ENCODE assay signal across 1 cellular context in the genomic region with DNA sequence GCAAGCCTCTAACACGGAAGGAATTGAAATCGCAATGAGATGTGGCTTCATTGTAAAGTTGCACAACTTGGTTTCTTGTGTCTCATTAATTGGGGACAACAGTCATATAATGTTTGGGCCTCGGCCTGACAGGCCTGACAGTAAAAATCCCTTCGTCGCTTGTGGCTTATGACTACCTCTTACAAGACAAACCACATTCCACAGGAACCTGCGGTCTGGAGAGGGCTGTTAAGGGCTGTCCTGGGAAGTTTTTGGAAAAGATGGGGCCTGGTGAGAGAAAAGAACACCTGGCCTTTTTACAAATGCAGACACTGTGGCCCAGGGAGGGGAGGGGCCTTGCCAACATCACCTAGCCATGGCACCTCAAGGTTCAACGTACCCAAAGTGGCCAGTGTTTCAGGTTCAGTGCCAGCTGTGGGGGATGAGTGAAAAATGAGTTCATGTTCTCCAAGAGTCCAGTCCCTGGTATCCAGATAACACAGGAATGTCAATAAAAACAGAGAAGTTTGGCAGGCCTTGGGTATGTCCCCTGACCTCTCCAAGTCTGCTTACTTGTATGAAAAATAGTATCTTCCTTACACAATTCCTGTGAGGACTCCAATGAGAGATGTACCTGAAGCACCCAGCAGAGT.
TF ChIP-seq lines count a peak whose summit lies in the region.

No MANE protein-coding gene starts in this region.

TF ChIP-seq in HepG2, 621 proteins besides CTCF, POLR2A, EP300 and RAD21 (continues in another document):
- TF ChIP-seq HNF4A (CRISPR knock-in tag; IDR thresholded peaks at IDR 0.05) (0 out of 2 replicates have a peak, but pooled peaks have one; percentile 40), ZNF543 (CRISPR knock-in tag; IDR thresholded peaks at IDR 0.05) (no peak), NR2F6 (IDR thresholded peaks at IDR 0.05) (peak; percentile 39; the same call in 1 of the 2 replicates), NR2F6 (CRISPR knock-in tag; IDR thresholded peaks at IDR 0.05) (peak; percentile 38; the same call in 1 of the 2 replicates), BCL6 (CRISPR knock-in tag; IDR thresholded peaks at IDR 0.05) (peak; percentile 71), SOX13 (IDR thresholded peaks at IDR 0.05) (no peak), SOX13 (CRISPR knock-in tag; conservative IDR thresholded peaks at IDR 0.05 in 1 of 2, IDR thresholded peaks at IDR 0.05 in 1 of 2) (peak in 1 of 2 experiments; percentile 30; a peak in 1 of 4 replicates), SKI (IDR thresholded peaks at IDR 0.05; ENCODE audit: partially characterized antibody) (peak; percentile 33), TEAD3 (CRISPR knock-in tag; optimal IDR thresholded peaks at IDR 0.05; ENCODE audit: borderline replicate concordance) (peak; percentile 91), MED1 (CRISPR knock-in tag; IDR thresholded peaks at IDR 0.05) (peak; percentile 33; the same call in 1 of the 2 replicates), FOXA3 (CRISPR knock-in tag; IDR thresholded peaks at IDR 0.05) (peak; percentile 53; the same call in 1 of the 2 replicates), MAFK (conservative IDR thresholded peaks at IDR 0.05 in 1 of 2, IDR thresholded peaks at IDR 0.05 in 1 of 2; ENCODE audit: low read length in 2 of 2) (no peak), SALL1 (CRISPR knock-in tag; IDR thresholded peaks at IDR 0.05) (peak; percentile 35), ZEB1 (IDR thresholded peaks at IDR 0.05; ENCODE audit: insufficient replicate concordance, low read depth) (peak; percentile 32), FOXP1 (IDR thresholded peaks at IDR 0.05) (no peak), FOXP1 (CRISPR knock-in tag; IDR thresholded peaks at IDR 0.05) (peak; percentile 8; the same call in 1 of the 2 replicates), TCF7 (IDR thresholded peaks at IDR 0.05; ENCODE audit: low read depth) (0 out of 2 replicates have a peak, but pooled peaks have one; percentile 6), HIC2 (CRISPR knock-in tag; IDR thresholded peaks at IDR 0.05; ENCODE audit: low read depth) (peak; percentile 85), CREM (IDR thresholded peaks at IDR 0.05) (0 out of 2 replicates have a peak, but pooled peaks have one; percentile 33), CREM (CRISPR knock-in tag; IDR thresholded peaks at IDR 0.05) (no peak), HNF4G (IDR thresholded peaks at IDR 0.05; ENCODE audit: borderline replicate concordance, low read depth, low read length) (0 out of 2 replicates have a peak, but pooled peaks have one; percentile 7), HNF4G (CRISPR knock-in tag; IDR thresholded peaks at IDR 0.05; ENCODE audit: borderline replicate concordance, low read depth) (no peak), CBFB (CRISPR knock-in tag; IDR thresholded peaks at IDR 0.05) (0 out of 2 replicates have a peak, but pooled peaks have one; percentile 8), SMAD3 (CRISPR knock-in tag; IDR thresholded peaks at IDR 0.05) (0 out of 2 replicates have a peak, but pooled peaks have one; percentile 39), HNRNPL (IDR thresholded peaks at IDR 0.05; ENCODE audit: low read depth, low read length) (peak; percentile 74; the same call in 1 of the 2 replicates), ZNF276 (CRISPR knock-in tag; IDR thresholded peaks at IDR 0.05; ENCODE audit: low read depth) (no peak), ZFAT (CRISPR knock-in tag; conservative IDR thresholded peaks at IDR 0.05) (no peak), GATAD2A (CRISPR knock-in tag; IDR thresholded peaks at IDR 0.05) (0 out of 2 replicates have a peak, but pooled peaks have one; percentile 12), NCOA1 (CRISPR knock-in tag; IDR thresholded peaks at IDR 0.05) (no peak), ZNF605 (CRISPR knock-in tag; IDR thresholded peaks at IDR 0.05) (peak; percentile 16), CEBPB (IDR thresholded peaks at IDR 0.05; ENCODE audit: borderline replicate concordance, low read depth, low read length) (peak; percentile 51), TBL1XR1 (IDR thresholded peaks at IDR 0.05; ENCODE audit: borderline replicate concordance, low read length, partially characterized antibody) (peak; percentile 27), KDM4B (CRISPR knock-in tag; IDR thresholded peaks at IDR 0.05) (no peak), ARID5B (CRISPR knock-in tag; IDR thresholded peaks at IDR 0.05) (peak; percentile 50), ATM (IDR thresholded peaks at IDR 0.05; ENCODE audit: borderline replicate concordance) (no peak), FOXA1 (IDR thresholded peaks at IDR 0.05) (no peak), FOXA1 (CRISPR knock-in tag; IDR thresholded peaks at IDR 0.05) (peak; percentile 3; the same call in 1 of the 2 replicates)
- TF ChIP-seq, protein P1, sequence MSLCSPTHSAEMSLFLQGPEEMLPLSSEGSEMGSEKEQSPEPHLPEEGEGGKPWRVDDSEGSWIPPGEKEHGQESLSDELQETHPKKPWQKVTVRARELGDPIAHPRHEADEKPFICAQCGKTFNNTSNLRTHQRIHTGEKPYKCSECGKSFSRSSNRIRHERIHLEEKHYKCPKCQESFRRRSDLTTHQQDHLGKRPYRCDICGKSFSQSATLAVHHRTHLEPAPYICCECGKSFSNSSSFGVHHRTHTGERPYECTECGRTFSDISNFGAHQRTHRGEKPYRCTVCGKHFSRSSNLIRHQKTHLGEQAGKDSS (CRISPR knock-in tag; IDR thresholded peaks at IDR 0.05; ENCODE audit: borderline replicate concordance, low read depth): peak; percentile 22; the same call in 1 of the 2 replicates
- TF ChIP-seq, protein P2, sequence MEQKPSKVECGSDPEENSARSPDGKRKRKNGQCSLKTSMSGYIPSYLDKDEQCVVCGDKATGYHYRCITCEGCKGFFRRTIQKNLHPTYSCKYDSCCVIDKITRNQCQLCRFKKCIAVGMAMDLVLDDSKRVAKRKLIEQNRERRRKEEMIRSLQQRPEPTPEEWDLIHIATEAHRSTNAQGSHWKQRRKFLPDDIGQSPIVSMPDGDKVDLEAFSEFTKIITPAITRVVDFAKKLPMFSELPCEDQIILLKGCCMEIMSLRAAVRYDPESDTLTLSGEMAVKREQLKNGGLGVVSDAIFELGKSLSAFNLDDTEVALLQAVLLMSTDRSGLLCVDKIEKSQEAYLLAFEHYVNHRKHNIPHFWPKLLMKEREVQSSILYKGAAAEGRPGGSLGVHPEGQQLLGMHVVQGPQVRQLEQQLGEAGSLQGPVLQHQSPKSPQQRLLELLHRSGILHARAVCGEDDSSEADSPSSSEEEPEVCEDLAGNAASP (CRISPR knock-in tag; IDR thresholded peaks at IDR 0.05; ENCODE audit: borderline replicate concordance): peak; percentile 31; the same call in 1 of the 2 replicates
- TF ChIP-seq, protein P3, sequence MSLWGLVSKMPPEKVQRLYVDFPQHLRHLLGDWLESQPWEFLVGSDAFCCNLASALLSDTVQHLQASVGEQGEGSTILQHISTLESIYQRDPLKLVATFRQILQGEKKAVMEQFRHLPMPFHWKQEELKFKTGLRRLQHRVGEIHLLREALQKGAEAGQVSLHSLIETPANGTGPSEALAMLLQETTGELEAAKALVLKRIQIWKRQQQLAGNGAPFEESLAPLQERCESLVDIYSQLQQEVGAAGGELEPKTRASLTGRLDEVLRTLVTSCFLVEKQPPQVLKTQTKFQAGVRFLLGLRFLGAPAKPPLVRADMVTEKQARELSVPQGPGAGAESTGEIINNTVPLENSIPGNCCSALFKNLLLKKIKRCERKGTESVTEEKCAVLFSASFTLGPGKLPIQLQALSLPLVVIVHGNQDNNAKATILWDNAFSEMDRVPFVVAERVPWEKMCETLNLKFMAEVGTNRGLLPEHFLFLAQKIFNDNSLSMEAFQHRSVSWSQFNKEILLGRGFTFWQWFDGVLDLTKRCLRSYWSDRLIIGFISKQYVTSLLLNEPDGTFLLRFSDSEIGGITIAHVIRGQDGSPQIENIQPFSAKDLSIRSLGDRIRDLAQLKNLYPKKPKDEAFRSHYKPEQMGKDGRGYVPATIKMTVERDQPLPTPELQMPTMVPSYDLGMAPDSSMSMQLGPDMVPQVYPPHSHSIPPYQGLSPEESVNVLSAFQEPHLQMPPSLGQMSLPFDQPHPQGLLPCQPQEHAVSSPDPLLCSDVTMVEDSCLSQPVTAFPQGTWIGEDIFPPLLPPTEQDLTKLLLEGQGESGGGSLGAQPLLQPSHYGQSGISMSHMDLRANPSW (CRISPR knock-in tag; IDR thresholded peaks at IDR 0.05; ENCODE audit: borderline replicate concordance): no peak
- TF ChIP-seq, protein P4, sequence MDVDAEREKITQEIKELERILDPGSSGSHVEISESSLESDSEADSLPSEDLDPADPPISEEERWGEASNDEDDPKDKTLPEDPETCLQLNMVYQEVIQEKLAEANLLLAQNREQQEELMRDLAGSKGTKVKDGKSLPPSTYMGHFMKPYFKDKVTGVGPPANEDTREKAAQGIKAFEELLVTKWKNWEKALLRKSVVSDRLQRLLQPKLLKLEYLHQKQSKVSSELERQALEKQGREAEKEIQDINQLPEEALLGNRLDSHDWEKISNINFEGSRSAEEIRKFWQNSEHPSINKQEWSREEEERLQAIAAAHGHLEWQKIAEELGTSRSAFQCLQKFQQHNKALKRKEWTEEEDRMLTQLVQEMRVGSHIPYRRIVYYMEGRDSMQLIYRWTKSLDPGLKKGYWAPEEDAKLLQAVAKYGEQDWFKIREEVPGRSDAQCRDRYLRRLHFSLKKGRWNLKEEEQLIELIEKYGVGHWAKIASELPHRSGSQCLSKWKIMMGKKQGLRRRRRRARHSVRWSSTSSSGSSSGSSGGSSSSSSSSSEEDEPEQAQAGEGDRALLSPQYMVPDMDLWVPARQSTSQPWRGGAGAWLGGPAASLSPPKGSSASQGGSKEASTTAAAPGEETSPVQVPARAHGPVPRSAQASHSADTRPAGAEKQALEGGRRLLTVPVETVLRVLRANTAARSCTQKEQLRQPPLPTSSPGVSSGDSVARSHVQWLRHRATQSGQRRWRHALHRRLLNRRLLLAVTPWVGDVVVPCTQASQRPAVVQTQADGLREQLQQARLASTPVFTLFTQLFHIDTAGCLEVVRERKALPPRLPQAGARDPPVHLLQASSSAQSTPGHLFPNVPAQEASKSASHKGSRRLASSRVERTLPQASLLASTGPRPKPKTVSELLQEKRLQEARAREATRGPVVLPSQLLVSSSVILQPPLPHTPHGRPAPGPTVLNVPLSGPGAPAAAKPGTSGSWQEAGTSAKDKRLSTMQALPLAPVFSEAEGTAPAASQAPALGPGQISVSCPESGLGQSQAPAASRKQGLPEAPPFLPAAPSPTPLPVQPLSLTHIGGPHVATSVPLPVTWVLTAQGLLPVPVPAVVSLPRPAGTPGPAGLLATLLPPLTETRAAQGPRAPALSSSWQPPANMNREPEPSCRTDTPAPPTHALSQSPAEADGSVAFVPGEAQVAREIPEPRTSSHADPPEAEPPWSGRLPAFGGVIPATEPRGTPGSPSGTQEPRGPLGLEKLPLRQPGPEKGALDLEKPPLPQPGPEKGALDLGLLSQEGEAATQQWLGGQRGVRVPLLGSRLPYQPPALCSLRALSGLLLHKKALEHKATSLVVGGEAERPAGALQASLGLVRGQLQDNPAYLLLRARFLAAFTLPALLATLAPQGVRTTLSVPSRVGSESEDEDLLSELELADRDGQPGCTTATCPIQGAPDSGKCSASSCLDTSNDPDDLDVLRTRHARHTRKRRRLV (CRISPR knock-in tag; IDR thresholded peaks at IDR 0.05): 0 out of 2 replicates have a peak, but pooled peaks have one; percentile 3
